ENCODE assay signal across 22 cellular contexts in the genomic region with DNA sequence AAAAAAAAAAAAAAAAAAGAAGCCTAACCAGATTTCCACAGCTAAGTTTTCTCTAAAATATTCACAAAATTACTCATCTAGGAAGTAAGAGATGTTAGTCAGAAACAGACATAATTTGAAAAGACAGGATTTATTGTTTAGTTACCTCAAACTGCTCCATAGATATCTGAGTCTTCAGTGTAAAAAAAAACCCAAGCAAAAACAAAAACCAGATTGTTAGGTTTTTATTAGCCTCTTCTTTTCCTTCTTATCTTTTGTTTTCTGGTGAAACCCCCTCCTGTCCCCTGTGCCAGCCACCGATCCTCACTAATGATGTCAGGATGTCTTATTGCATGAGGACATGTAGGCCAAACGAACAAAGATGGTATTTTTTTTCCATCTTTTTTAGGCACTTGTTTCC.
A peak's percentile ranks its signal among the peaks of the same experiment; 100 is the strongest.
DNase-seq lines count a peak whose midpoint lies in the region; ATAC-seq and TF ChIP-seq lines count a peak whose summit lies in the region.
"Had no signal": no experiment of that assay in that cellular context is flagged by ENCODE, and none has a peak within 500 bp of the region (broad histone marks: within the 10 kb centered on the region; RNA-seq: fewer than 3 reads in every experiment).

No MANE protein-coding gene starts in this region.

- no peaks in the 10 kb centered on the region for H3K4me1 ChIP-seq in gastrocnemius medialis
- H3K4me1 ChIP-seq: neural progenitor cell had no signal

- no peaks in the 10 kb centered on the region for H3K9me3 ChIP-seq in gastrocnemius medialis
- H3K9me3 ChIP-seq: SJCRH30, vagina had no signal

- H3K36me3 Mint-ChIP-seq in nephron (ENCODE audit: low read depth), result no peaks in the 10 kb centered on the region
- H3K36me3 Mint-ChIP-seq: CD4-positive, CD25-positive, alpha-beta regulatory T cell; IgD-negative memory B cell; neural progenitor cell had no signal

- H3K27me3 Mint-ChIP-seq in nephron (ENCODE audit: low read depth), result no peaks in the 10 kb centered on the region
- H3K27me3 Mint-ChIP-seq: activated naive CD8-positive, alpha-beta T cell treated with anti-CD3 and anti-CD28 coated beads, Interleukin-2, amount 50 U/mL, for 24 hours; CD4-positive, CD25-positive, alpha-beta regulatory T cell; IgD-negative memory B cell had no signal

- H3K27ac ChIP-seq in dorsolateral prefrontal cortex (peak overlapping the region in 33 of 59 donors; percentile 5 to 81 (median 45)), gastrocnemius medialis (no peak overlapping the region)
- H3K27ac ChIP-seq: neural progenitor cell, PC-9, SJCRH30, vagina, VCaP had no signal

- DNase-seq in AG08395 (ENCODE audit: low spot score), result peak; percentile 24
- DNase-seq in M059J (ENCODE audit: low read depth), result peak; percentile 41
- no peak for DNase-seq in dorsolateral prefrontal cortex
- DNase-seq in NCI-H1048 (lab: John Stamatoyannopoulos, UW), result no peak
- no peak for DNase-seq in middle frontal gyrus (ENCODE audit: extremely low spot score, low spot score)
- no peak for DNase-seq in gastrocnemius medialis
- no peak for DNase-seq in GM20000 (ENCODE audit: low spot score)
- DNase-seq: ACHN; activated CD8-positive, alpha-beta memory T cell treated with anti-CD3 and anti-CD28 coated beads, Interleukin-2, amount 50 U/mL, for 4 hours; activated naive CD8-positive, alpha-beta T cell treated with anti-CD3 and anti-CD28 coated beads, Interleukin-2, amount 50 U/mL, for 24 hours; CD4-positive, CD25-positive, alpha-beta regulatory T cell; erythroblast; glutamatergic neuron; NCI-H1930; NCI-H226; PC-9; SJCRH30 had no signal

- H3K27ac Mint-ChIP-seq in nephron, result peak overlapping the region in 2 of 3 experiments; percentile 32 to 57
- H3K27ac Mint-ChIP-seq: activated naive CD8-positive, alpha-beta T cell treated with anti-CD3 and anti-CD28 coated beads, Interleukin-2, amount 50 U/mL, for 24 hours; CD4-positive, CD25-positive, alpha-beta regulatory T cell; IgD-negative memory B cell; neural progenitor cell had no signal

- H3K27me3 ChIP-seq in dorsolateral prefrontal cortex (no peaks in the 10 kb centered on the region), gastrocnemius medialis (no peaks in the 10 kb centered on the region)
- H3K27me3 ChIP-seq: neural progenitor cell, SJCRH30, vagina had no signal

- intact Hi-C loops in dorsolateral prefrontal cortex (cut with DNase I) (no loop called here), gastrocnemius medialis (cut with DNase I; ENCODE audit: low total_unique reads) (no loop called here)

- H3K36me3 ChIP-seq in gastrocnemius medialis, result no peaks in the 10 kb centered on the region
- H3K36me3 ChIP-seq: neural progenitor cell, SJCRH30, vagina had no signal

- no peak for ATAC-seq in gastrocnemius medialis
- ATAC-seq: activated naive CD8-positive, alpha-beta T cell treated with anti-CD3 and anti-CD28 coated beads, Interleukin-2, amount 50 U/mL, for 24 hours had no signal

- TF ChIP-seq CTCF in dorsolateral prefrontal cortex (IDR thresholded peaks at IDR 0.05 in 54 of 56, conservative IDR thresholded peaks at IDR 0.05 in 2 of 56; ENCODE audit: low read depth in 1 of 56, partially characterized antibody in 56 of 56) (no peak), nephron (IDR thresholded peaks at IDR 0.05; ENCODE audit: unreplicated experiment in 3 of 3) (no peak), gastrocnemius medialis (IDR thresholded peaks at IDR 0.05 in 4 of 5, conservative IDR thresholded peaks at IDR 0.05 in 1 of 5) (no peak), GM20000 (IDR thresholded peaks at IDR 0.05; ENCODE audit: extremely low read depth, missing control alignments) (no peak)

- no peak overlapping the region for H3K4me3 Mint-ChIP-seq in nephron
- H3K4me3 Mint-ChIP-seq: activated naive CD8-positive, alpha-beta T cell treated with anti-CD3 and anti-CD28 coated beads, Interleukin-2, amount 50 U/mL, for 24 hours; CD4-positive, CD25-positive, alpha-beta regulatory T cell; IgD-negative memory B cell; neural progenitor cell had no signal

- H3K9me3 Mint-ChIP-seq in nephron, result no peaks in the 10 kb centered on the region

- peaks cover 6% of the 10 kb centered on the region for H3K4me1 Mint-ChIP-seq in nephron
- H3K4me1 Mint-ChIP-seq: activated naive CD8-positive, alpha-beta T cell treated with anti-CD3 and anti-CD28 coated beads, Interleukin-2, amount 50 U/mL, for 24 hours; CD4-positive, CD25-positive, alpha-beta regulatory T cell; IgD-negative memory B cell; neural progenitor cell had no signal

- H3K4me3 ChIP-seq in dorsolateral prefrontal cortex, result no peak overlapping the region
- no peak overlapping the region for H3K4me3 ChIP-seq in gastrocnemius medialis
- H3K4me3 ChIP-seq: neural progenitor cell, PC-9, SJCRH30, vagina had no signal

- TF ChIP-seq POLR2A in gastrocnemius medialis (IDR thresholded peaks at IDR 0.05), result no peak

- in situ Hi-C loops in gastrocnemius medialis (cut with MboI; ENCODE audit: low sequenced_read_pairs in 4 of 4), result no loop called here

Comparison
In these comparisons a context has a peak if more than half of its experiments do, and no peak if none do; other contexts are left out.
1. DNase-seq: peak in AG08395 (single experiment) and M059J (single experiment); none in dorsolateral prefrontal cortex (0 of 10), NCI-H1048 (single experiment), middle frontal gyrus (single experiment), gastrocnemius medialis (0 of 2) and GM20000 (single experiment).
2. H3K27ac ChIP-seq: peak in dorsolateral prefrontal cortex (33 of 59); none in gastrocnemius medialis (0 of 4).